ENCODE assay signal across 9 cellular contexts in the genomic region with DNA sequence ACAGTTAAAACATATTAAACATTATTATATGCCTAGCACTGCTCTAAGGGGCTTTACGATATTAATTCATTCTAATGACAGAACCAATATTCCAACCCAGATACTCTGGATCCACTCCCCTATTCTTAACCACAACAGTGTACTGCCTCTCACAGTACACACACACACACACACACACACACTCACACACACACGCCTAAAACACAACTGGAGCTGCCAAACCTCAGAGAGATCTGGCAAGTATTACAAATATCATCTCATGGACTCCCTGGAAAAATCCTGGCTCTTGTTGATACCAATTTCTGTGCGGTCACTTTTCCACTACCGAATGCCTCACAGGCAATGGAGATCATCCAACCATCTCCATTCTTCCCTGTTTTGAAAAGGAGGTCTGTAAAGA. TPM values are rescaled to one million over a fixed set of nuclear protein-coding genes. Genes with fewer than 3 reads are reported as not detected.
DNase-seq lines count a peak whose midpoint lies in the region; ATAC-seq and TF ChIP-seq lines count a peak whose summit lies in the region.
"Had no signal": no experiment of that assay in that cellular context is flagged by ENCODE, and none has a peak within 500 bp of the region (broad histone marks: within the 10 kb centered on the region; RNA-seq: fewer than 3 reads in every experiment).

No MANE protein-coding gene starts in this region.

- H3K27ac ChIP-seq in thoracic aorta: peak overlapping the region in 1 of 2 donors; percentile 85

- H3K27me3 Mint-ChIP-seq in T-helper 1 cell treated with Interleukin-12 subunit alpha and Interleukin-12 subunit beta and Interleukin-4 antibody, amounts not matched to agents 30 μg/mL and 1 μg/mL, for 36 hours (ENCODE audit: low read depth): no peaks in the 10 kb centered on the region

- TF ChIP-seq CTCF in thoracic aorta (IDR thresholded peaks at IDR 0.05): no peak

- H3K9me3 ChIP-seq in thoracic aorta: no peaks in the 10 kb centered on the region

- ATAC-seq in thoracic aorta (ENCODE audit: insufficient number of reproducible peaks, low FRiP score, low read depth) (peak; percentile 24), HG03139 (IDR thresholded peaks at IDR 0.05; ENCODE audit: unreplicated experiment) (no peak)

- H3K4me3 ChIP-seq in thoracic aorta: peak overlapping the region; percentile 82

- DNase-seq in T-helper 1 cell (no peak), amniotic epithelial cell (ENCODE audit: low read depth) (peak; percentile 35), inferior parietal cortex (ENCODE audit: extremely low spot score) (peak; percentile 3), thoracic aorta (ENCODE audit: low spot score) (no peak), H4 (ENCODE audit: low spot score) (no peak), NCI-H526 (lab: John Stamatoyannopoulos, UW) (no peak)
- DNase-seq: stimulated activated CD4-positive, alpha-beta T cell treated with anti-CD3 and anti-CD28 coated beads, Interleukin-15, amount 100 ng/mL, for 24 hours had no signal

- H3K4me3 Mint-ChIP-seq in T-helper 1 cell treated with Interleukin-12 subunit alpha and Interleukin-12 subunit beta and Interleukin-4 antibody, amounts not matched to agents 30 μg/mL and 1 μg/mL, for 36 hours: peak overlapping the region; percentile 100

- peaks cover 32% of the 10 kb centered on the region for H3K4me1 Mint-ChIP-seq in T-helper 1 cell treated with Interleukin-12 subunit alpha and Interleukin-12 subunit beta and Interleukin-4 antibody, amounts not matched to agents 30 μg/mL and 1 μg/mL, for 36 hours (ENCODE audit: low read depth)

- peaks cover 15% of the 10 kb centered on the region for H3K9me3 Mint-ChIP-seq in T-helper 1 cell treated with Interleukin-12 subunit alpha and Interleukin-12 subunit beta and Interleukin-4 antibody, amounts not matched to agents 30 μg/mL and 1 μg/mL, for 36 hours

- no peaks in the 10 kb centered on the region for H3K27me3 ChIP-seq in thoracic aorta (replicated peaks; ENCODE audit: insufficient read depth)

- peaks cover 4% of the 10 kb centered on the region for H3K36me3 ChIP-seq in thoracic aorta

- peaks cover 25% of the 10 kb centered on the region for H3K36me3 Mint-ChIP-seq in T-helper 1 cell treated with Interleukin-12 subunit alpha and Interleukin-12 subunit beta and Interleukin-4 antibody, amounts not matched to agents 30 μg/mL and 1 μg/mL, for 36 hours (ENCODE audit: low read depth)

- H3K27ac Mint-ChIP-seq in T-helper 1 cell treated with Interleukin-12 subunit alpha and Interleukin-12 subunit beta and Interleukin-4 antibody, amounts not matched to agents 30 μg/mL and 1 μg/mL, for 36 hours: peak overlapping the region; percentile 100

- peaks cover 3 to 13% of the 10 kb centered on the region in 2 donors for H3K4me1 ChIP-seq in thoracic aorta (ENCODE audit: control insufficient read depth in 1 of 2, low read depth in 2 of 2)

RNA-seq across cellular contexts. Expression of a gene that starts 1.3 kb away (rescaled TPM):
- total RNA-seq in thoracic aorta: 10 to 100 TPM in 1 of 2 donors, 1 to 10 TPM in 1; 8.9 to 17.7 TPM
- total RNA-seq in H4 (2014; rRNA removed; shearing (Covaris generic)): 9.2 and 17.1 TPM in 2 replicates

RNA-seq across cellular contexts. Expression of a gene that starts 33.4 kb away (rescaled TPM):
- 10 to 100 TPM; 21.2 to 25.3 TPM for total RNA-seq in thoracic aorta
- 5.9 and 9.8 TPM in 2 replicates for total RNA-seq in H4 (2014; rRNA removed; shearing (Covaris generic))

Comparison
In these comparisons a context has a peak if more than half of its experiments do, and no peak if none do; other contexts are left out.
1. DNase-seq: peak in amniotic epithelial cell (single experiment) and inferior parietal cortex (single experiment); none in T-helper 1 cell (0 of 5), thoracic aorta (single experiment), H4 (single experiment) and NCI-H526 (0 of 2).